Comparison of ENCODE assay signal across 2 cellular contexts in the genomic region with DNA sequence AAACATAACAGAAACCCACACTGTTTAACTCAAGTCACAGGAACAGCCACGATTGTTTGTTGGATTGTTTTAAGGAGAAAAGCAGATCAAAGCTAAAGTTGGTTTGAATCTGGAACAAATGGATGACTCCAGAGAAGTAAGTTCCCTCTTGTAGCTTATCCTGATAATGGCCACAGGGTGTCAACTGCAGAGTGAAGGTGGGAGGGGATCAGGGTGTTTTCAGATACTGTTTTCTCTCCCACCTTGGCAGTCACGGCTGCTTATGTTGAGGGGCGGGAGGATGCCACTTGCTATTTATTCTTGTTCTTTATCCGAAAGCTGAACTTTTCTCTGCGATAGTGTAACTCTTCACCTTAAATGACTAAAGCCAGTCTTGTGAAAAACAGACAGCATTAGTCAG.
TF ChIP-seq lines count a peak whose summit lies in the region.

No MANE protein-coding gene starts in this region.

TF ChIP-seq in WTC11, 78 proteins besides CTCF, POLR2A, EP300 and RAD21 (continues in another document):
- TF ChIP-seq SP1 (CRISPR knock-in tag; conservative IDR thresholded peaks at IDR 0.05) (no peak), FOXP1 (CRISPR knock-in tag; IDR thresholded peaks at IDR 0.05; ENCODE audit: borderline replicate concordance) (no peak), PRRX2 (CRISPR knock-in tag; IDR thresholded peaks at IDR 0.05) (no peak), TEAD1 (CRISPR knock-in tag; IDR thresholded peaks at IDR 0.05) (no peak), AFF4 (CRISPR knock-in tag; IDR thresholded peaks at IDR 0.05; ENCODE audit: borderline replicate concordance) (no peak), USF2 (CRISPR knock-in tag; IDR thresholded peaks at IDR 0.05) (no peak), NFYB (CRISPR knock-in tag; conservative IDR thresholded peaks at IDR 0.05; ENCODE audit: low read depth) (no peak), SMAD3 (CRISPR knock-in tag; IDR thresholded peaks at IDR 0.05; ENCODE audit: borderline replicate concordance) (no peak)
- TF ChIP-seq, protein P1, sequence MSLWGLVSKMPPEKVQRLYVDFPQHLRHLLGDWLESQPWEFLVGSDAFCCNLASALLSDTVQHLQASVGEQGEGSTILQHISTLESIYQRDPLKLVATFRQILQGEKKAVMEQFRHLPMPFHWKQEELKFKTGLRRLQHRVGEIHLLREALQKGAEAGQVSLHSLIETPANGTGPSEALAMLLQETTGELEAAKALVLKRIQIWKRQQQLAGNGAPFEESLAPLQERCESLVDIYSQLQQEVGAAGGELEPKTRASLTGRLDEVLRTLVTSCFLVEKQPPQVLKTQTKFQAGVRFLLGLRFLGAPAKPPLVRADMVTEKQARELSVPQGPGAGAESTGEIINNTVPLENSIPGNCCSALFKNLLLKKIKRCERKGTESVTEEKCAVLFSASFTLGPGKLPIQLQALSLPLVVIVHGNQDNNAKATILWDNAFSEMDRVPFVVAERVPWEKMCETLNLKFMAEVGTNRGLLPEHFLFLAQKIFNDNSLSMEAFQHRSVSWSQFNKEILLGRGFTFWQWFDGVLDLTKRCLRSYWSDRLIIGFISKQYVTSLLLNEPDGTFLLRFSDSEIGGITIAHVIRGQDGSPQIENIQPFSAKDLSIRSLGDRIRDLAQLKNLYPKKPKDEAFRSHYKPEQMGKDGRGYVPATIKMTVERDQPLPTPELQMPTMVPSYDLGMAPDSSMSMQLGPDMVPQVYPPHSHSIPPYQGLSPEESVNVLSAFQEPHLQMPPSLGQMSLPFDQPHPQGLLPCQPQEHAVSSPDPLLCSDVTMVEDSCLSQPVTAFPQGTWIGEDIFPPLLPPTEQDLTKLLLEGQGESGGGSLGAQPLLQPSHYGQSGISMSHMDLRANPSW (CRISPR knock-in tag; conservative IDR thresholded peaks at IDR 0.05; ENCODE audit: low read depth) = no peak
- TF ChIP-seq, protein P2, sequence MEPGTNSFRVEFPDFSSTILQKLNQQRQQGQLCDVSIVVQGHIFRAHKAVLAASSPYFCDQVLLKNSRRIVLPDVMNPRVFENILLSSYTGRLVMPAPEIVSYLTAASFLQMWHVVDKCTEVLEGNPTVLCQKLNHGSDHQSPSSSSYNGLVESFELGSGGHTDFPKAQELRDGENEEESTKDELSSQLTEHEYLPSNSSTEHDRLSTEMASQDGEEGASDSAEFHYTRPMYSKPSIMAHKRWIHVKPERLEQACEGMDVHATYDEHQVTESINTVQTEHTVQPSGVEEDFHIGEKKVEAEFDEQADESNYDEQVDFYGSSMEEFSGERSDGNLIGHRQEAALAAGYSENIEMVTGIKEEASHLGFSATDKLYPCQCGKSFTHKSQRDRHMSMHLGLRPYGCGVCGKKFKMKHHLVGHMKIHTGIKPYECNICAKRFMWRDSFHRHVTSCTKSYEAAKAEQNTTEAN (CRISPR knock-in tag; IDR thresholded peaks at IDR 0.05) = no peak
- TF ChIP-seq, protein P3, sequence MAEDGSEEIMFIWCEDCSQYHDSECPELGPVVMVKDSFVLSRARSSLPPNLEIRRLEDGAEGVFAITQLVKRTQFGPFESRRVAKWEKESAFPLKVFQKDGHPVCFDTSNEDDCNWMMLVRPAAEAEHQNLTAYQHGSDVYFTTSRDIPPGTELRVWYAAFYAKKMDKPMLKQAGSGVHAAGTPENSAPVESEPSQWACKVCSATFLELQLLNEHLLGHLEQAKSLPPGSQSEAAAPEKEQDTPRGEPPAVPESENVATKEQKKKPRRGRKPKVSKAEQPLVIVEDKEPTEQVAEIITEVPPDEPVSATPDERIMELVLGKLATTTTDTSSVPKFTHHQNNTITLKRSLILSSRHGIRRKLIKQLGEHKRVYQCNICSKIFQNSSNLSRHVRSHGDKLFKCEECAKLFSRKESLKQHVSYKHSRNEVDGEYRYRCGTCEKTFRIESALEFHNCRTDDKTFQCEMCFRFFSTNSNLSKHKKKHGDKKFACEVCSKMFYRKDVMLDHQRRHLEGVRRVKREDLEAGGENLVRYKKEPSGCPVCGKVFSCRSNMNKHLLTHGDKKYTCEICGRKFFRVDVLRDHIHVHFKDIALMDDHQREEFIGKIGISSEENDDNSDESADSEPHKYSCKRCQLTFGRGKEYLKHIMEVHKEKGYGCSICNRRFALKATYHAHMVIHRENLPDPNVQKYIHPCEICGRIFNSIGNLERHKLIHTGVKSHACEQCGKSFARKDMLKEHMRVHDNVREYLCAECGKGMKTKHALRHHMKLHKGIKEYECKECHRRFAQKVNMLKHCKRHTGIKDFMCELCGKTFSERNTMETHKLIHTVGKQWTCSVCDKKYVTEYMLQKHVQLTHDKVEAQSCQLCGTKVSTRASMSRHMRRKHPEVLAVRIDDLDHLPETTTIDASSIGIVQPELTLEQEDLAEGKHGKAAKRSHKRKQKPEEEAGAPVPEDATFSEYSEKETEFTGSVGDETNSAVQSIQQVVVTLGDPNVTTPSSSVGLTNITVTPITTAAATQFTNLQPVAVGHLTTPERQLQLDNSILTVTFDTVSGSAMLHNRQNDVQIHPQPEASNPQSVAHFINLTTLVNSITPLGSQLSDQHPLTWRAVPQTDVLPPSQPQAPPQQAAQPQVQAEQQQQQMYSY (CRISPR knock-in tag; IDR thresholded peaks at IDR 0.05) = no peak

TF ChIP-seq in endothelial cell of umbilical vein, 7 proteins besides CTCF, POLR2A, EP300 and RAD21:
- no peak for TF ChIP-seq GATA2 (IDR thresholded peaks at IDR 0.05; ENCODE audit: insufficient read depth, insufficient read length, low read depth, low read length)
- no peak for TF ChIP-seq MYC (IDR thresholded peaks at IDR 0.05; ENCODE audit: low read depth, low read length)
- TF ChIP-seq, protein P4, sequence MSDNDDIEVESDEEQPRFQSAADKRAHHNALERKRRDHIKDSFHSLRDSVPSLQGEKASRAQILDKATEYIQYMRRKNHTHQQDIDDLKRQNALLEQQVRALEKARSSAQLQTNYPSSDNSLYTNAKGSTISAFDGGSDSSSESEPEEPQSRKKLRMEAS (IDR thresholded peaks at IDR 0.05; ENCODE audit: insufficient read depth, insufficient read length) = no peak
- TF ChIP-seq JUN (IDR thresholded peaks at IDR 0.05; ENCODE audit: borderline replicate concordance, insufficient read depth, insufficient read length, low read depth) = no peak
- TF ChIP-seq FOS (IDR thresholded peaks at IDR 0.05; ENCODE audit: borderline replicate concordance, insufficient read depth, low read length) = no peak
- no peak for TF ChIP-seq EZH2 (IDR thresholded peaks at IDR 0.05; ENCODE audit: borderline replicate concordance, low read depth, low read length, severe bottlenecking)
- no peak for TF ChIP-seq POLR2AphosphoS5 (IDR thresholded peaks at IDR 0.05; ENCODE audit: insufficient read depth, low read depth, low read length)
TF ChIP-seq in endothelial cell of umbilical vein: peak in this region for 0.
